Comparison of ENCODE assay signal across 19 cellular contexts in genomic region chr10:75175046-75175445, GRCh38.
"Had no signal": no experiment of that assay in that cellular context is flagged by ENCODE, and none has a peak within 500 bp of the region (broad histone marks: within the 10 kb centered on the region; RNA-seq: fewer than 3 reads in every experiment).

No MANE protein-coding gene starts in this region.

- ATAC-seq: HepG2 had no signal

- DNase-seq: IMR-90, Kasumi-1, MM.1S, NCI-H1092 treated with DMSO at 0.1 percent for 48 hours, NCI-H1436, NCI-H187, NCI-H2029, NCI-H2081 treated with DMSO at 0.1 percent for 48 hours, NCI-H2171, NCI-H226, NCI-H446, NCI-H510A, NCI-H524 treated with DMSO at 0.1 percent for 48 hours, NCI-H69, NCI-H774, SHP77, SK-N-SH, SW 1271 had no signal
